In genomic region chr2:3492951-3493609, GRCh38 we compare ENCODE assay signal across 1 cellular context.
TF ChIP-seq lines count a peak whose summit lies in the region.

No MANE protein-coding gene starts in this region.

TF ChIP-seq in HepG2, 621 proteins besides CTCF, POLR2A, EP300 and RAD21 (continued from another document and continues in another):
- peak; percentile 74; the same call in 1 of the 2 replicates for TF ChIP-seq ZBTB39 (CRISPR knock-in tag; IDR thresholded peaks at IDR 0.05)
- TF ChIP-seq, protein P1, sequence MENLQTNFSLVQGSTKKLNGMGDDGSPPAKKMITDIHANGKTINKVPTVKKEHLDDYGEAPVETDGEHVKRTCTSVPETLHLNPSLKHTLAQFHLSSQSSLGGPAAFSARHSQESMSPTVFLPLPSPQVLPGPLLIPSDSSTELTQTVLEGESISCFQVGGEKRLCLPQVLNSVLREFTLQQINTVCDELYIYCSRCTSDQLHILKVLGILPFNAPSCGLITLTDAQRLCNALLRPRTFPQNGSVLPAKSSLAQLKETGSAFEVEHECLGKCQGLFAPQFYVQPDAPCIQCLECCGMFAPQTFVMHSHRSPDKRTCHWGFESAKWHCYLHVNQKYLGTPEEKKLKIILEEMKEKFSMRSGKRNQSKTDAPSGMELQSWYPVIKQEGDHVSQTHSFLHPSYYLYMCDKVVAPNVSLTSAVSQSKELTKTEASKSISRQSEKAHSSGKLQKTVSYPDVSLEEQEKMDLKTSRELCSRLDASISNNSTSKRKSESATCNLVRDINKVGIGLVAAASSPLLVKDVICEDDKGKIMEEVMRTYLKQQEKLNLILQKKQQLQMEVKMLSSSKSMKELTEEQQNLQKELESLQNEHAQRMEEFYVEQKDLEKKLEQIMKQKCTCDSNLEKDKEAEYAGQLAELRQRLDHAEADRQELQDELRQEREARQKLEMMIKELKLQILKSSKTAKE (CRISPR knock-in tag; IDR thresholded peaks at IDR 0.05; ENCODE audit: borderline replicate concordance), result 0 out of 2 replicates have a peak, but pooled peaks have one; percentile 23
- TF ChIP-seq, protein P2, sequence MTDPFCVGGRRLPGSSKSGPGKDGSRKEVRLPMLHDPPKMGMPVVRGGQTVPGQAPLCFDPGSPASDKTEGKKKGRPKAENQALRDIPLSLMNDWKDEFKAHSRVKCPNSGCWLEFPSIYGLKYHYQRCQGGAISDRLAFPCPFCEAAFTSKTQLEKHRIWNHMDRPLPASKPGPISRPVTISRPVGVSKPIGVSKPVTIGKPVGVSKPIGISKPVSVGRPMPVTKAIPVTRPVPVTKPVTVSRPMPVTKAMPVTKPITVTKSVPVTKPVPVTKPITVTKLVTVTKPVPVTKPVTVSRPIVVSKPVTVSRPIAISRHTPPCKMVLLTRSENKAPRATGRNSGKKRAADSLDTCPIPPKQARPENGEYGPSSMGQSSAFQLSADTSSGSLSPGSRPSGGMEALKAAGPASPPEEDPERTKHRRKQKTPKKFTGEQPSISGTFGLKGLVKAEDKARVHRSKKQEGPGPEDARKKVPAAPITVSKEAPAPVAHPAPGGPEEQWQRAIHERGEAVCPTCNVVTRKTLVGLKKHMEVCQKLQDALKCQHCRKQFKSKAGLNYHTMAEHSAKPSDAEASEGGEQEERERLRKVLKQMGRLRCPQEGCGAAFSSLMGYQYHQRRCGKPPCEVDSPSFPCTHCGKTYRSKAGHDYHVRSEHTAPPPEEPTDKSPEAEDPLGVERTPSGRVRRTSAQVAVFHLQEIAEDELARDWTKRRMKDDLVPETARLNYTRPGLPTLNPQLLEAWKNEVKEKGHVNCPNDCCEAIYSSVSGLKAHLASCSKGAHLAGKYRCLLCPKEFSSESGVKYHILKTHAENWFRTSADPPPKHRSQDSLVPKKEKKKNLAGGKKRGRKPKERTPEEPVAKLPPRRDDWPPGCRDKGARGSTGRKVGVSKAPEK (CRISPR knock-in tag; IDR thresholded peaks at IDR 0.05; ENCODE audit: borderline replicate concordance), result peak; percentile 86; the same call in 1 of the 2 replicates
- peak; percentile 34; the same call in 1 of the 2 replicates for TF ChIP-seq ZNF225 (CRISPR knock-in tag; IDR thresholded peaks at IDR 0.05)
- TF ChIP-seq SOX6 (IDR thresholded peaks at IDR 0.05), result no peak
- TF ChIP-seq SOX6 (CRISPR knock-in tag; IDR thresholded peaks at IDR 0.05), result peak; percentile 72
- peak; percentile 82; the same call in 1 of the 2 replicates for TF ChIP-seq ARID2 (CRISPR knock-in tag; IDR thresholded peaks at IDR 0.05; ENCODE audit: borderline replicate concordance)
- peak; percentile 63 for TF ChIP-seq FOXO1 (CRISPR knock-in tag; IDR thresholded peaks at IDR 0.05)
- TF ChIP-seq ARID5B (CRISPR knock-in tag; IDR thresholded peaks at IDR 0.05), result peak; percentile 76
- 0 out of 2 replicates have a peak, but pooled peaks have one; percentile 38 for TF ChIP-seq ZMYM2 (CRISPR knock-in tag; IDR thresholded peaks at IDR 0.05)
- no peak for TF ChIP-seq RORA (CRISPR knock-in tag; IDR thresholded peaks at IDR 0.05)
- peak; percentile 74 for TF ChIP-seq HDAC1 (CRISPR knock-in tag; IDR thresholded peaks at IDR 0.05)
- TF ChIP-seq NCOA1 (CRISPR knock-in tag; IDR thresholded peaks at IDR 0.05), result peak; percentile 25; the same call in 1 of the 2 replicates
- TF ChIP-seq ZNF788 (CRISPR knock-in tag; IDR thresholded peaks at IDR 0.05; ENCODE audit: borderline replicate concordance), result peak; percentile 75
- peak; percentile 21; the same call in 1 of the 2 replicates for TF ChIP-seq THAP8 (CRISPR knock-in tag; IDR thresholded peaks at IDR 0.05; ENCODE audit: borderline replicate concordance)
- TF ChIP-seq MED1 (CRISPR knock-in tag; IDR thresholded peaks at IDR 0.05), result peak; percentile 82
- TF ChIP-seq BRD4 (CRISPR knock-in tag; IDR thresholded peaks at IDR 0.05), result no peak
- TF ChIP-seq, protein P3, sequence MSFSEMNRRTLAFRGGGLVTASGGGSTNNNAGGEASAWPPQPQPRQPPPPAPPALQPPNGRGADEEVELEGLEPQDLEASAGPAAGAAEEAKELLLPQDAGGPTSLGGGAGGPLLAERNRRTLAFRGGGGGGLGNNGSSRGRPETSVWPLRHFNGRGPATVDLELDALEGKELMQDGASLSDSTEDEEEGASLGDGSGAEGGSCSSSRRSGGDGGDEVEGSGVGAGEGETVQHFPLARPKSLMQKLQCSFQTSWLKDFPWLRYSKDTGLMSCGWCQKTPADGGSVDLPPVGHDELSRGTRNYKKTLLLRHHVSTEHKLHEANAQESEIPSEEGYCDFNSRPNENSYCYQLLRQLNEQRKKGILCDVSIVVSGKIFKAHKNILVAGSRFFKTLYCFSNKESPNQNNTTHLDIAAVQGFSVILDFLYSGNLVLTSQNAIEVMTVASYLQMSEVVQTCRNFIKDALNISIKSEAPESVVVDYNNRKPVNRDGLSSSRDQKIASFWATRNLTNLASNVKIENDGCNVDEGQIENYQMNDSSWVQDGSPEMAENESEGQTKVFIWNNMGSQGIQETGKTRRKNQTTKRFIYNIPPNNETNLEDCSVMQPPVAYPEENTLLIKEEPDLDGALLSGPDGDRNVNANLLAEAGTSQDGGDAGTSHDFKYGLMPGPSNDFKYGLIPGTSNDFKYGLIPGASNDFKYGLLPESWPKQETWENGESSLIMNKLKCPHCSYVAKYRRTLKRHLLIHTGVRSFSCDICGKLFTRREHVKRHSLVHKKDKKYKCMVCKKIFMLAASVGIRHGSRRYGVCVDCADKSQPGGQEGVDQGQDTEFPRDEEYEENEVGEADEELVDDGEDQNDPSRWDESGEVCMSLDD (CRISPR knock-in tag; IDR thresholded peaks at IDR 0.05; ENCODE audit: borderline replicate concordance), result 0 out of 2 replicates have a peak, but pooled peaks have one; percentile 21
- TF ChIP-seq ZNF280D (CRISPR knock-in tag; IDR thresholded peaks at IDR 0.05), result peak; percentile 81
- TF ChIP-seq ZNF773 (CRISPR knock-in tag; IDR thresholded peaks at IDR 0.05; ENCODE audit: borderline replicate concordance), result no peak
- TF ChIP-seq PHF20 (CRISPR knock-in tag; IDR thresholded peaks at IDR 0.05), result peak; percentile 48; the same call in 1 of the 2 replicates
- TF ChIP-seq ZNF83 (CRISPR knock-in tag; IDR thresholded peaks at IDR 0.05; ENCODE audit: borderline replicate concordance), result peak; percentile 81; the same call in 1 of the 2 replicates
- TF ChIP-seq YY1 (IDR thresholded peaks at IDR 0.05; ENCODE audit: insufficient read depth, insufficient replicate concordance, low read depth, low read length), result peak; percentile 87
- TF ChIP-seq ZNF414 (CRISPR knock-in tag; IDR thresholded peaks at IDR 0.05), result peak; percentile 83; the same call in 1 of the 2 replicates
- peak; percentile 45; the same call in 1 of the 2 replicates for TF ChIP-seq SIX4 (CRISPR knock-in tag; IDR thresholded peaks at IDR 0.05)
- TF ChIP-seq ZNF792 (CRISPR knock-in tag; IDR thresholded peaks at IDR 0.05), result peak; percentile 39; the same call in 1 of the 2 replicates
- TF ChIP-seq U2AF1 (optimal IDR thresholded peaks at IDR 0.05; ENCODE audit: low read depth, low read length), result peak; percentile 49
- TF ChIP-seq MEIS2 (CRISPR knock-in tag; IDR thresholded peaks at IDR 0.05), result peak; percentile 68; the same call in 1 of the 2 replicates
- 0 out of 2 replicates have a peak, but pooled peaks have one; percentile 34 for TF ChIP-seq ZNF576 (CRISPR knock-in tag; IDR thresholded peaks at IDR 0.05)
- 0 out of 2 replicates have a peak, but pooled peaks have one; percentile 4 for TF ChIP-seq ZNF333 (CRISPR knock-in tag; IDR thresholded peaks at IDR 0.05; ENCODE audit: borderline replicate concordance)
- TF ChIP-seq ZNF710 (CRISPR knock-in tag; IDR thresholded peaks at IDR 0.05; ENCODE audit: borderline replicate concordance), result peak; percentile 63; the same call in 1 of the 2 replicates
